11 cellular contexts compared by ENCODE assay signal in the genomic region with DNA sequence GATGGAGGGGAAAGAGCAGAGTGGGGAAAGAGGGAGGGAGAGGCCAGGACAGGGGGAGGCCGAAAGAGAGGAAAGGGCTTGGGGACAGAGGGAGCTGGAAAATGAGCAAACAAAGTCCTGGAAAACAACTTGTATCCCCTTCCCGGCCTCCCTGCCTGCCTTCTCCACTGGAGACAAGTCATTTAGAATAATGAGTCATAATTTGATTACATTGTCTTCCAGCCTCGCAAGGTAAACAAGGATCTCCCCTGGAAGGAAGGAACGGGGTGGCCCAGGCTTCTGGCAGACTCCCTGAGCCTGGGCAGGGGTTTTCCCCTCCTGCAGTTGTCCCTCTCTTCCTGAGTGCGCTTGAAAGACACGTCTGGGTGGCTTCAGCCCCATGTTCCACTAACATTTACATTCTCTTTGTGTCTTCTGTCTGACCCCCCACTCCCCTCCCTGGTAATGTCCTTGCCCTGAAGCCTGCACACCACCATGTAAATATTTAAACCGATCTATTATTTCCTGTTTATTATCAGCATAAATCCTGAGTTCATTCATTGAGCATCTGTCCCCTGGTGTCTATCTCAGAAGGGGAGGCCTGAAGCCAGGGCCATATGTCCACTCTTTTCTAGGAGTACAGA. TPM values are rescaled to one million over a fixed set of nuclear protein-coding genes. Genes with fewer than 3 reads are reported as not detected.
DNase-seq lines count a peak whose midpoint lies in the region; ATAC-seq, FAIRE-seq and TF ChIP-seq lines count a peak whose summit lies in the region.
"Had no signal": no experiment of that assay in that cellular context is flagged by ENCODE, and none has a peak within 500 bp of the region (broad histone marks: within the 10 kb centered on the region; RNA-seq: fewer than 3 reads in every experiment).

No MANE protein-coding gene starts in this region.

- H3K4me1 ChIP-seq in GM23248 (ENCODE audit: insufficient read depth) (peaks cover 16% of the 10 kb centered on the region), pancreas (peaks cover 5 to 22% (median 22%) of the 10 kb centered on the region in 3 donors)

- H3K9me3 ChIP-seq in GM23248 (ENCODE audit: low read depth) (no peaks in the 10 kb centered on the region), pancreas (no peaks in the 10 kb centered on the region)

- H3K9ac ChIP-seq in GM23248: no peak overlapping the region

- no peak for FAIRE-seq in pancreas (lab: Jason Lieb, UNC)
- FAIRE-seq: TTC549 had no signal

- H3K4me2 ChIP-seq in GM23248 (ENCODE audit: unreplicated experiment): no peak overlapping the region

- H3K27me3 ChIP-seq in GM23248 (replicated peaks; ENCODE audit: insufficient read depth) (no peaks in the 10 kb centered on the region), pancreas (no peaks in the 10 kb centered on the region)

- no peaks in the 10 kb centered on the region for H3K36me3 ChIP-seq in GM23248 (ENCODE audit: low read depth)
- no peaks in the 10 kb centered on the region for H3K36me3 ChIP-seq in pancreas

- H3F3A ChIP-seq in GM23248 (ENCODE audit: insufficient read depth): peaks cover 17% of the 10 kb centered on the region; the same call in 1 of the 2 replicates

- no peaks in the 10 kb centered on the region for H4K20me1 ChIP-seq in GM23248 (ENCODE audit: insufficient read depth)

- H3K27ac ChIP-seq in GM23248 (no peak overlapping the region), epithelial cell of prostate (peak overlapping the region; percentile 17), pancreas (peak overlapping the region in 3 of 4 donors; percentile 22 to 76 (median 71))

- no peaks in the 10 kb centered on the region for H3K79me2 ChIP-seq in GM23248 (ENCODE audit: insufficient read depth)

- intact Hi-C loops in pancreas (cut with DNase I): no loop called here

- in situ Hi-C loops in GM23248 (cut with MboI): no loop called here

- no peak overlapping the region for H2AFZ ChIP-seq in GM23248

- WGBS in GM23248 (ENCODE audit: low coverage in 1 of 2, low lambda C conversion rate in 2 of 2, missing lambda C conversion rate in 2 of 2), 2 experiments: 70 to 76% methylated on average over 7 of the region's 7 CpGs
- 29 to 42% methylated on average over 7 of the region's 7 CpGs for WGBS in pancreas, 2 donors

- no peaks in the 10 kb centered on the region for H3K9me2 ChIP-seq in GM23248 (ENCODE audit: insufficient read depth)

- peak in 2 of 4 donors; percentile 24 to 27 for ATAC-seq in pancreas
- ATAC-seq in GM21367 (IDR thresholded peaks at IDR 0.05; ENCODE audit: unreplicated experiment): no peak

- TF ChIP-seq CTCF in pancreas (IDR thresholded peaks at IDR 0.05): no peak

- DNase-seq in GM23248 (peak; percentile 23), NCI-H748 treated with DMSO at 0.1 percent for 48 hours (lab: John Stamatoyannopoulos, UW) (peak; percentile 89), epithelial cell of prostate (ENCODE audit: low read depth, low spot score) (no peak), pancreas (no peak), AML-193 (lab: John Stamatoyannopoulos, UW) (no peak)
- DNase-seq in stimulated activated CD4-positive, alpha-beta T cell treated with anti-CD3 and anti-CD28 coated beads, Interleukin-4, amount 100 ng/mL, for 1 hour: no peak
- no peak for DNase-seq in activated CD4-positive, alpha-beta T cell treated with anti-CD3 and anti-CD28 coated beads for 4 hours
- DNase-seq: activated naive CD8-positive, alpha-beta T cell treated with anti-CD3 and anti-CD28 coated beads, Interleukin-2, amount 10 ng/mL, durations not matched to agents 7 days and 5 days; Karpas-422 had no signal

- H3K4me3 ChIP-seq in GM23248 (no peak overlapping the region), pancreas (no peak overlapping the region)

RNA-seq across cellular contexts. Expression of a gene that starts 12.1 kb away (rescaled TPM):
- total RNA-seq in GM23248 (2014; rRNA removed; shearing (Covaris generic)): 21.0 and 33.7 TPM in 2 replicates
- polyA plus RNA-seq in GM23248 (2016; fragmentation: Nextera tagmentation; extraction: Ambion mirVana) (39.2 and 43.4 TPM in 2 replicates), pancreas (10 to 100 TPM; 19.2 to 24.6 TPM)
- 10 to 100 TPM; 10.9 to 18.2 (median 14.3) TPM for total RNA-seq in pancreas

RNA-seq across cellular contexts. Expression of a gene that starts 54.8 kb away (rescaled TPM):
- total RNA-seq in GM23248 (2014; rRNA removed; shearing (Covaris generic)): 0.11 TPM in 1 of 2 replicates, not detected in the other
- polyA plus RNA-seq in GM23248 (2016; fragmentation: Nextera tagmentation; extraction: Ambion mirVana) (1.2 and 1.3 TPM in 2 replicates), pancreas (1 to 10 TPM in 1 of 2 donors, under 1 TPM in 1; 0.08 to 1.1 TPM)
- under 1 TPM in 3 of 6 donors, not detected in 3; 0.06 to 0.16 (median 0.12) TPM for total RNA-seq in pancreas
- total RNA-seq: activated naive CD8-positive, alpha-beta T cell treated with anti-CD3 and anti-CD28 coated beads, Interleukin-2, amount 10 ng/mL, durations not matched to agents 7 days and 5 days had no signal

Comparison
In these comparisons a context has a peak if more than half of its experiments do, and no peak if none do; other contexts are left out.
1. DNase-seq: peak in GM23248 (single experiment) and NCI-H748 treated with DMSO at 0.1 percent for 48 hours (single experiment); none in epithelial cell of prostate (single experiment), pancreas (0 of 6), stimulated activated CD4-positive, alpha-beta T cell treated with anti-CD3 and anti-CD28 coated beads, Interleukin-4, amount 100 ng/mL, for 1 hour (single experiment), AML-193 (0 of 2) and activated CD4-positive, alpha-beta T cell treated with anti-CD3 and anti-CD28 coated beads for 4 hours (0 of 2).